14 cellular contexts compared by ENCODE assay signal in the genomic region with DNA sequence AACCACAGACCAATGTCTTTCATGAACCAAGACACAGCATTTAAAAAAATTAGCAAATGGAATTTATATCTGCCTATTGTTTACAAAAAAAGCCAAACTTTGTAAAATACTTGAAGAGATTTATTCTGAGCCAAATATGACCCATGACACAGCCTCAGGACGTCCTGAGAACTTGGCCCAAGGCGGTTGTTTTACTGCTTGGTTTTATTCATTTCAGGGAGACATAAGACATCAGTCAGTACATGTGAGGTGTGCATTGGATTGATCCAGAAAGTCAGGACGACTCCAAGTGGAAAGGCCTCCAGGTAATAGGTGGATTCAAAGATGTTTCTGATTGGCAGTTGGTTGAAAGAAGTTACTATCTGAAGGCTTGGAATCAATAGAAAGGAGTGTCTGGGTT. TPM values are rescaled to one million over a fixed set of nuclear protein-coding genes. Genes with fewer than 3 reads are reported as not detected.
DNase-seq lines count a peak whose midpoint lies in the region; ATAC-seq and TF ChIP-seq lines count a peak whose summit lies in the region.
"Had no signal": no experiment of that assay in that cellular context is flagged by ENCODE, and none has a peak within 500 bp of the region (broad histone marks: within the 10 kb centered on the region; RNA-seq: fewer than 3 reads in every experiment).

No MANE protein-coding gene starts in this region.

- H3K36me3 Mint-ChIP-seq in CD8-positive, alpha-beta T cell, result peaks cover 22% of the 10 kb centered on the region
- H3K36me3 Mint-ChIP-seq in chondrocyte (ENCODE audit: low read depth) (peaks cover 15% of the 10 kb centered on the region), natural killer cell (peaks cover 10% of the 10 kb centered on the region)

- H3K27me3 Mint-ChIP-seq in CD8-positive, alpha-beta T cell (ENCODE audit: low read depth), result no peaks in the 10 kb centered on the region
- H3K27me3 Mint-ChIP-seq in chondrocyte (ENCODE audit: low read depth) (no peaks in the 10 kb centered on the region), natural killer cell (ENCODE audit: low read depth in 2 of 2) (peaks cover 0 to 6% of the 10 kb centered on the region in 2 donors)

- ATAC-seq in CD8-positive, alpha-beta T cell, result no peak
- no peak for ATAC-seq in natural killer cell

- H3K9me2 ChIP-seq in PC-9 (ENCODE audit: insufficient read depth), result no peaks in the 10 kb centered on the region

- H3K27ac Mint-ChIP-seq in CD8-positive, alpha-beta T cell, result peak overlapping the region; percentile 19
- H3K27ac Mint-ChIP-seq in chondrocyte (ENCODE audit: unreplicated experiment) (peak overlapping the region; percentile 49), natural killer cell (peak overlapping the region; percentile 16 to 24)

- H3K4me3 ChIP-seq in CD8-positive, alpha-beta T cell (ENCODE audit: low read depth, low read length), result no peak overlapping the region
- H3K4me3 ChIP-seq in PC-9 (no peak overlapping the region), SJCRH30 (no peak overlapping the region)

- H3K4me3 Mint-ChIP-seq in CD8-positive, alpha-beta T cell, result peak overlapping the region; percentile 62
- H3K4me3 Mint-ChIP-seq in chondrocyte (ENCODE audit: unreplicated experiment), result peak overlapping the region; percentile 80
- peak overlapping the region; percentile 50 for H3K4me3 Mint-ChIP-seq in natural killer cell

- peaks cover 34% of the 10 kb centered on the region for H3K4me1 Mint-ChIP-seq in CD8-positive, alpha-beta T cell (ENCODE audit: low read depth)
- H3K4me1 Mint-ChIP-seq in chondrocyte (ENCODE audit: low read depth) (peaks cover 66% of the 10 kb centered on the region), natural killer cell (peaks cover 11 to 16% of the 10 kb centered on the region in 2 donors)

- intact Hi-C loops in CD8-positive, alpha-beta T cell (cut with DNase I, micrococcal nuclease), result loop anchor here (2.0 to 10.0 kb wide), 3 partner anchors 252 to 472 kb away; a partner anchor contains a TSS
- intact Hi-C loops in PC-9 (cut with micrococcal nuclease; ENCODE audit: unreplicated experiment) (no loop called here), natural killer cell (cut with micrococcal nuclease) (no loop called here)

- peak overlapping the region; percentile 72; the same call in 1 of the 2 replicates for H3K4me2 ChIP-seq in PC-9

- H3K9me3 Mint-ChIP-seq in CD8-positive, alpha-beta T cell, result no peaks in the 10 kb centered on the region
- no peaks in the 10 kb centered on the region for H3K9me3 Mint-ChIP-seq in chondrocyte (ENCODE audit: low read depth)
- H3K9me3 Mint-ChIP-seq in natural killer cell, result no peaks in the 10 kb centered on the region

- peaks cover 12% of the 10 kb centered on the region for H3K36me3 ChIP-seq in CD8-positive, alpha-beta T cell (ENCODE audit: insufficient read depth, low read length)
- H3K36me3 ChIP-seq in PC-9 (ENCODE audit: low read depth), result no peaks in the 10 kb centered on the region
- peaks cover 6% of the 10 kb centered on the region; the same call in 1 of the 2 replicates for H3K36me3 ChIP-seq in SJCRH30

- H4K20me1 ChIP-seq in PC-9 (ENCODE audit: insufficient read depth), result no peaks in the 10 kb centered on the region

- H3K4me1 ChIP-seq in CD8-positive, alpha-beta T cell (ENCODE audit: insufficient read depth, low read length), result peaks cover 27% of the 10 kb centered on the region
- H3K4me1 ChIP-seq in PC-9 (replicated peaks; ENCODE audit: insufficient read depth) (no peaks in the 10 kb centered on the region), SJCRH30 (peaks cover 15% of the 10 kb centered on the region)

- peaks cover 9% of the 10 kb centered on the region; the same call in 1 of the 2 replicates for H3K79me2 ChIP-seq in PC-9 (ENCODE audit: low read depth)

- CTCF ChIA-PET in CD8-positive, alpha-beta T cell (lab: Charles Lee), result interaction anchor here (1.3 kb wide), 1 partner anchor 96 kb away, joined by 3 read pairs; no protein-coding TSS in a partner anchor
- CTCF ChIA-PET in PC-9 (lab: Charles Lee), result interaction anchor here (1.0 kb wide), 1 partner anchor 149 kb away, joined by 3 read pairs; no protein-coding TSS in a partner anchor

- H3F3A ChIP-seq in PC-9 (ENCODE audit: insufficient read depth, low read depth), result peaks cover 5% of the 10 kb centered on the region; the same call in 1 of the 2 replicates

- no TSS peak for BruUV-seq in PC-9 (replicated peaks; lab: Mats Ljungman, UMichigan)

- POLR2A ChIA-PET in CD8-positive, alpha-beta T cell (lab: Charles Lee), result no interaction called here
- POLR2A ChIA-PET in PC-9 (lab: Charles Lee; ENCODE audit: unreplicated experiment), result no interaction called here

- no peaks in the 10 kb centered on the region for H3K27me3 ChIP-seq in CD8-positive, alpha-beta T cell (ENCODE audit: insufficient read depth, low read length)
- H3K27me3 ChIP-seq in PC-9 (ENCODE audit: insufficient read depth, low read depth) (no peaks in the 10 kb centered on the region), SJCRH30 (no peaks in the 10 kb centered on the region)

- no peaks in the 10 kb centered on the region for H3K9me3 ChIP-seq in CD8-positive, alpha-beta T cell (ENCODE audit: low read length)
- H3K9me3 ChIP-seq in PC-9 (ENCODE audit: insufficient read depth, low read depth), result no peaks in the 10 kb centered on the region
- no peaks in the 10 kb centered on the region for H3K9me3 ChIP-seq in SJCRH30 (replicated peaks)
- H3K9me3 ChIP-seq: HAP-1 had no signal

- H3K27ac ChIP-seq in CD8-positive, alpha-beta T cell (ENCODE audit: low read depth, low read length), result no peak overlapping the region
- H3K27ac ChIP-seq in PC-9 (no peak overlapping the region), SJCRH30 (no peak overlapping the region)
- H3K27ac ChIP-seq: epithelial cell of prostate had no signal

- DNase-seq in CD8-positive, alpha-beta T cell, result peak in 1 of 7 experiments; percentile 11
- no peak for DNase-seq in PC-9
- DNase-seq in chondrocyte (ENCODE audit: low spot score), result no peak
- DNase-seq in natural killer cell, result no peak
- no peak for DNase-seq in NCI-H510A (lab: John Stamatoyannopoulos, UW)
- no peak for DNase-seq in NCI-H1436 treated with DMSO at 0.1 percent for 48 hours (lab: John Stamatoyannopoulos, UW)
- no peak for DNase-seq in NOMO-1 treated with dmso at 0.1 percent for 144 hours (lab: John Stamatoyannopoulos, UW; ENCODE audit: unreplicated experiment)
- no peak for DNase-seq in SJCRH30
- DNase-seq: activated CD4-positive, alpha-beta T cell treated with anti-CD3 and anti-CD28 coated beads for 1 hour; DMS 273 treated with DMSO at 0.1 percent for 48 hours; SHP77 treated with DMSO at 0.1 percent for 48 hours; stimulated activated CD4-positive, alpha-beta T cell treated with anti-CD3 and anti-CD28 coated beads, Interleukin-15, amount 100 ng/mL, for 24 hours had no signal

- H2AFZ ChIP-seq in PC-9, result no peak overlapping the region

- no peak for TF ChIP-seq CTCF in CD8-positive, alpha-beta T cell (IDR thresholded peaks at IDR 0.05)
- no peak for TF ChIP-seq CTCF in PC-9 (conservative IDR thresholded peaks at IDR 0.05)
- no peak for TF ChIP-seq CTCF in chondrocyte (IDR thresholded peaks at IDR 0.05)
- no peak for TF ChIP-seq CTCF in natural killer cell (IDR thresholded peaks at IDR 0.05)

RNA-seq across cellular contexts. Expression of a gene that starts 1.4 kb away (rescaled TPM):
- 10 to 100 TPM; 54.7 to 56.7 TPM for total RNA-seq in CD8-positive, alpha-beta T cell
- total RNA-seq in PC-9 (2021) (29.0 and 32.6 TPM in 2 replicates), chondrocyte (59.9 to 73.6 TPM (median 72.4 TPM) in 3 replicates), natural killer cell (10 to 100 TPM; 41.4 to 46.0 (median 43.3) TPM)
- 15.2 and 16.5 TPM in 2 replicates for total RNA-seq in SJCRH30 (2014; rRNA removed; shearing (Covaris generic))

Comparison
In these comparisons a context has a peak if more than half of its experiments do, and no peak if none do; other contexts are left out.
1. intact Hi-C loops: an anchor here in CD8-positive, alpha-beta T cell (2.0 to 10.0 kb wide); none called in PC-9 and natural killer cell.